ENCODE assay signal across 8 cellular contexts in genomic region chr3:33438871-33439270, GRCh38. TPM values are rescaled to one million over a fixed set of nuclear protein-coding genes. Genes with fewer than 3 reads are reported as not detected.
DNase-seq lines count a peak whose midpoint lies in the region; ATAC-seq and TF ChIP-seq lines count a peak whose summit lies in the region.

No MANE protein-coding gene starts in this region.

- peak overlapping the region; percentile 84 for H3K9ac ChIP-seq in neural progenitor cell

- H3K4me3 ChIP-seq in Caco-2 (ENCODE audit: low read depth, low read length) (peak overlapping the region; percentile 100), neural progenitor cell (peak overlapping the region; percentile 72)

- H3K27me3 ChIP-seq in Caco-2 (replicated peaks; ENCODE audit: control insufficient read depth, insufficient read depth, low read length) (no peaks in the 10 kb centered on the region), neural progenitor cell (no peaks in the 10 kb centered on the region)

- H3K27ac Mint-ChIP-seq in Caco-2 (ENCODE audit: unreplicated experiment) (peak overlapping the region; percentile 83), neural progenitor cell (peak overlapping the region; percentile 47)
- H3K27ac Mint-ChIP-seq in effector memory CD8-positive, alpha-beta T cell: peak overlapping the region; percentile 88

- H3K36me3 ChIP-seq in Caco-2 (ENCODE audit: control insufficient read depth, insufficient read depth, low read length): no peaks in the 10 kb centered on the region
- no peaks in the 10 kb centered on the region for H3K36me3 ChIP-seq in neural progenitor cell

- H3K4me2 ChIP-seq in neural progenitor cell: peak overlapping the region; percentile 87

- peaks cover 59% of the 10 kb centered on the region for H3K79me2 ChIP-seq in neural progenitor cell (ENCODE audit: low read depth)

- H3K4me3 Mint-ChIP-seq in Caco-2 (ENCODE audit: unreplicated experiment): peak overlapping the region; percentile 98
- H3K4me3 Mint-ChIP-seq in effector memory CD8-positive, alpha-beta T cell: peak overlapping the region; percentile 85 to 97
- peak overlapping the region; percentile 92 for H3K4me3 Mint-ChIP-seq in neural progenitor cell

- POLR2A ChIA-PET in Caco-2 (lab: Charles Lee): no interaction called here

- peaks cover 23% of the 10 kb centered on the region for H3K4me1 Mint-ChIP-seq in Caco-2 (ENCODE audit: low read depth, unreplicated experiment)
- H3K4me1 Mint-ChIP-seq in effector memory CD8-positive, alpha-beta T cell (ENCODE audit: low read depth in 2 of 2): peaks cover 38 to 43% of the 10 kb centered on the region in 2 donors
- peaks cover 30% of the 10 kb centered on the region for H3K4me1 Mint-ChIP-seq in neural progenitor cell

- BruUV-seq in Caco-2 (replicated peaks; lab: Mats Ljungman, UMichigan): TSS peak; percentile 29

- H3K36me3 Mint-ChIP-seq in Caco-2 (ENCODE audit: insufficient read depth, unreplicated experiment): peaks cover 26% of the 10 kb centered on the region
- H3K36me3 Mint-ChIP-seq in effector memory CD8-positive, alpha-beta T cell (ENCODE audit: insufficient read depth): peaks cover 20% of the 10 kb centered on the region
- H3K36me3 Mint-ChIP-seq in neural progenitor cell: peaks cover 1% of the 10 kb centered on the region

- H3K27ac ChIP-seq in neural progenitor cell: peak overlapping the region; percentile 94

- peaks cover 29% of the 10 kb centered on the region for H3F3A ChIP-seq in neural progenitor cell (ENCODE audit: low read depth)

- no peak for TF ChIP-seq CTCF in Caco-2 (IDR thresholded peaks at IDR 0.05; ENCODE audit: insufficient read depth in 1 of 2, low read depth in 1 of 2, low read length in 1 of 2, severe bottlenecking in 1 of 2, unreplicated experiment in 1 of 2)
- no peak for TF ChIP-seq CTCF in neural progenitor cell (IDR thresholded peaks at IDR 0.05)

- H3K4me1 ChIP-seq in Caco-2: peaks cover 28% of the 10 kb centered on the region
- H3K4me1 ChIP-seq in neural progenitor cell: peaks cover 23% of the 10 kb centered on the region

- CTCF ChIA-PET in Caco-2 (lab: Charles Lee): interaction anchor here (1.0 kb wide), 1 partner anchor 10 kb away, joined by 3 read pairs; no protein-coding TSS in a partner anchor

- no peak overlapping the region for H2AFZ ChIP-seq in neural progenitor cell (replicated peaks)

- H4K20me1 ChIP-seq in neural progenitor cell (ENCODE audit: low read depth): peaks cover 47% of the 10 kb centered on the region

- H3K27me3 Mint-ChIP-seq in Caco-2 (ENCODE audit: insufficient read depth, unreplicated experiment) (no peaks in the 10 kb centered on the region), neural progenitor cell (ENCODE audit: insufficient read depth, low read depth) (peaks cover 8% of the 10 kb centered on the region)
- no peaks in the 10 kb centered on the region for H3K27me3 Mint-ChIP-seq in effector memory CD8-positive, alpha-beta T cell

- ATAC-seq in effector memory CD8-positive, alpha-beta T cell (replicated peaks): no peak
- ATAC-seq in GM19467 (IDR thresholded peaks at IDR 0.05; ENCODE audit: unreplicated experiment) (no peak), HG03280 (IDR thresholded peaks at IDR 0.05; ENCODE audit: unreplicated experiment) (no peak)

- intact Hi-C loops in Caco-2 (cut with micrococcal nuclease; ENCODE audit: unreplicated experiment): no loop called here

- no peaks in the 10 kb centered on the region for H3K9me3 ChIP-seq in Caco-2
- no peaks in the 10 kb centered on the region for H3K9me3 ChIP-seq in neural progenitor cell (ENCODE audit: low read depth)

- DNase-seq in Caco-2 (no peak), NOMO-1 treated with dmso at 0.1 percent for 144 hours (lab: John Stamatoyannopoulos, UW; ENCODE audit: unreplicated experiment) (peak; percentile 48), neural progenitor cell (ENCODE audit: low spot score) (no peak), COR-L47 (lab: John Stamatoyannopoulos, UW) (no peak)
- DNase-seq in effector memory CD8-positive, alpha-beta T cell: no peak
- DNase-seq in stimulated activated CD4-positive, alpha-beta T cell treated with anti-CD3 and anti-CD28 coated beads, Interleukin-4, amount 100 ng/mL, for 1 hour: no peak

- no peaks in the 10 kb centered on the region for H3K9me3 Mint-ChIP-seq in Caco-2 (ENCODE audit: unreplicated experiment)
- H3K9me3 Mint-ChIP-seq in effector memory CD8-positive, alpha-beta T cell: no peaks in the 10 kb centered on the region
- H3K9me3 Mint-ChIP-seq in neural progenitor cell: no peaks in the 10 kb centered on the region

RNA-seq across cellular contexts. Expression of gene UBP1, which starts 1.3 kb away (rescaled TPM):
- total RNA-seq in Caco-2 (2022) (87.7 and 90.8 TPM in 2 replicates), neural progenitor cell (ENCODE audit: low replicate concordance) (62.3 and 74.1 TPM in 2 replicates)
